8 cellular contexts compared by ENCODE assay signal in genomic region chr17:74431568-74432483, GRCh38. TPM values are rescaled to one million over a fixed set of nuclear protein-coding genes. Genes with fewer than 3 reads are reported as not detected.
DNase-seq lines count a peak whose midpoint lies in the region; TF ChIP-seq lines count a peak whose summit lies in the region.

Gene GPRC5C (plus strand): TSS chr17:74432088. CDS start chr17:74439777, 7,689 bp downstream.

- peaks cover 38% of the 10 kb centered on the region for H3K27me3 ChIP-seq in effector memory CD4-positive, alpha-beta T cell (replicated peaks; ENCODE audit: control insufficient read depth, insufficient read depth, low read length, poor library complexity, severe bottlenecking)

- peak within 1 kb of the TSS; percentile 23 for H3K4me3 ChIP-seq in GM12875 (ENCODE audit: low read depth, low read length)
- H3K4me3 ChIP-seq in effector memory CD4-positive, alpha-beta T cell (ENCODE audit: insufficient read depth, low read depth, low read length, poor library complexity, severe bottlenecking), result peak within 1 kb of the TSS; percentile 42

- peaks cover 19% of the 10 kb centered on the region for H3K4me1 ChIP-seq in effector memory CD4-positive, alpha-beta T cell (ENCODE audit: control insufficient read depth, insufficient read depth, low read length, poor library complexity, severe bottlenecking)

- H3K9me3 ChIP-seq in effector memory CD4-positive, alpha-beta T cell (ENCODE audit: control insufficient read depth, low read length), result no peaks in the 10 kb centered on the region

- no peaks in the 10 kb centered on the region for H3K36me3 ChIP-seq in effector memory CD4-positive, alpha-beta T cell (ENCODE audit: control insufficient read depth, insufficient read depth, low read length)

- TF ChIP-seq CTCF in GM12875 (IDR thresholded peaks at IDR 0.05; ENCODE audit: borderline replicate concordance, insufficient read depth, low read depth, low read length), result no peak

- no peak within 1 kb of the TSS for H3K27ac ChIP-seq in effector memory CD4-positive, alpha-beta T cell (ENCODE audit: insufficient read depth, low read length, poor library complexity, severe bottlenecking)

- DNase-seq in NCI-H1436 (lab: John Stamatoyannopoulos, UW) (peak; percentile 54), mesenteric fat pad (ENCODE audit: low spot score) (no peak), AML-193 (lab: John Stamatoyannopoulos, UW) (no peak), HCEC 1CT (no peak)
- DNase-seq in activated CD4-positive, alpha-beta T cell treated with anti-CD3 and anti-CD28 coated beads, Interleukin-2, amount 50 U/mL, for 4 hours, result peak; percentile 47 to 61
- DNase-seq in effector memory CD4-positive, alpha-beta T cell, result no peak
- peak; percentile 51 to 52 for DNase-seq in stimulated activated CD8-positive, alpha-beta memory T cell treated with anti-CD3 and anti-CD28 coated beads, Interleukin-7, amount 100 ng/mL, for 4 hours (ENCODE audit: low read depth in 2 of 2)

RNA-seq across cellular contexts. Expression of gene GPRC5C, which starts in this region (rescaled TPM):
- 17.9 TPM for total RNA-seq in mesenteric fat pad

Comparison
In these comparisons a context has a peak if more than half of its experiments do, and no peak if none do; other contexts are left out.
1. DNase-seq: peak in NCI-H1436 (single experiment), activated CD4-positive, alpha-beta T cell treated with anti-CD3 and anti-CD28 coated beads, Interleukin-2, amount 50 U/mL, for 4 hours (2 of 2) and stimulated activated CD8-positive, alpha-beta memory T cell treated with anti-CD3 and anti-CD28 coated beads, Interleukin-7, amount 100 ng/mL, for 4 hours (2 of 2); none in effector memory CD4-positive, alpha-beta T cell (0 of 3), mesenteric fat pad (single experiment), AML-193 (0 of 2) and HCEC 1CT (single experiment).